Comparison of ENCODE assay signal across 1 cellular context in genomic region chr11:63917685-63918523, GRCh38.
TF ChIP-seq lines count a peak whose summit lies in the region.

No MANE protein-coding gene starts in this region.

TF ChIP-seq in IMR-90, 13 proteins besides CTCF, POLR2A, EP300 and RAD21 (continued from another document):
- TF ChIP-seq, protein P1, sequence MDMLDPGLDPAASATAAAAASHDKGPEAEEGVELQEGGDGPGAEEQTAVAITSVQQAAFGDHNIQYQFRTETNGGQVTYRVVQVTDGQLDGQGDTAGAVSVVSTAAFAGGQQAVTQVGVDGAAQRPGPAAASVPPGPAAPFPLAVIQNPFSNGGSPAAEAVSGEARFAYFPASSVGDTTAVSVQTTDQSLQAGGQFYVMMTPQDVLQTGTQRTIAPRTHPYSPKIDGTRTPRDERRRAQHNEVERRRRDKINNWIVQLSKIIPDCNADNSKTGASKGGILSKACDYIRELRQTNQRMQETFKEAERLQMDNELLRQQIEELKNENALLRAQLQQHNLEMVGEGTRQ (IDR thresholded peaks at IDR 0.05; ENCODE audit: low read depth, low read length), result no peak
- TF ChIP-seq CEBPB (IDR thresholded peaks at IDR 0.05; ENCODE audit: low read depth, low read length) (no peak), RFX5 (IDR thresholded peaks at IDR 0.05; ENCODE audit: low read depth, low read length) (no peak), SMC3 (IDR thresholded peaks at IDR 0.05; ENCODE audit: low read depth, low read length) (no peak), FOS (IDR thresholded peaks at IDR 0.05; ENCODE audit: low read depth, low read length) (no peak), RCOR1 (IDR thresholded peaks at IDR 0.05; ENCODE audit: insufficient replicate concordance, low read length) (no peak), BHLHE40 (IDR thresholded peaks at IDR 0.05; ENCODE audit: low read depth, low read length) (no peak), MXI1 (IDR thresholded peaks at IDR 0.05; ENCODE audit: borderline replicate concordance, low read depth, low read length) (no peak), MAZ (IDR thresholded peaks at IDR 0.05; ENCODE audit: borderline replicate concordance, low read depth, low read length) (no peak), NFE2L2 (IDR thresholded peaks at IDR 0.05; ENCODE audit: low read depth, low read length) (no peak), CHD1 (IDR thresholded peaks at IDR 0.05; ENCODE audit: low read depth, low read length) (no peak)
- TF ChIP-seq, protein P2, sequence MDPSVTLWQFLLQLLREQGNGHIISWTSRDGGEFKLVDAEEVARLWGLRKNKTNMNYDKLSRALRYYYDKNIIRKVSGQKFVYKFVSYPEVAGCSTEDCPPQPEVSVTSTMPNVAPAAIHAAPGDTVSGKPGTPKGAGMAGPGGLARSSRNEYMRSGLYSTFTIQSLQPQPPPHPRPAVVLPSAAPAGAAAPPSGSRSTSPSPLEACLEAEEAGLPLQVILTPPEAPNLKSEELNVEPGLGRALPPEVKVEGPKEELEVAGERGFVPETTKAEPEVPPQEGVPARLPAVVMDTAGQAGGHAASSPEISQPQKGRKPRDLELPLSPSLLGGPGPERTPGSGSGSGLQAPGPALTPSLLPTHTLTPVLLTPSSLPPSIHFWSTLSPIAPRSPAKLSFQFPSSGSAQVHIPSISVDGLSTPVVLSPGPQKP (IDR thresholded peaks at IDR 0.05; ENCODE audit: borderline replicate concordance, low read depth, low read length), result no peak
TF ChIP-seq in IMR-90: peak in this region for 0.
